ENCODE assay signal across 8 cellular contexts in the genomic region with DNA sequence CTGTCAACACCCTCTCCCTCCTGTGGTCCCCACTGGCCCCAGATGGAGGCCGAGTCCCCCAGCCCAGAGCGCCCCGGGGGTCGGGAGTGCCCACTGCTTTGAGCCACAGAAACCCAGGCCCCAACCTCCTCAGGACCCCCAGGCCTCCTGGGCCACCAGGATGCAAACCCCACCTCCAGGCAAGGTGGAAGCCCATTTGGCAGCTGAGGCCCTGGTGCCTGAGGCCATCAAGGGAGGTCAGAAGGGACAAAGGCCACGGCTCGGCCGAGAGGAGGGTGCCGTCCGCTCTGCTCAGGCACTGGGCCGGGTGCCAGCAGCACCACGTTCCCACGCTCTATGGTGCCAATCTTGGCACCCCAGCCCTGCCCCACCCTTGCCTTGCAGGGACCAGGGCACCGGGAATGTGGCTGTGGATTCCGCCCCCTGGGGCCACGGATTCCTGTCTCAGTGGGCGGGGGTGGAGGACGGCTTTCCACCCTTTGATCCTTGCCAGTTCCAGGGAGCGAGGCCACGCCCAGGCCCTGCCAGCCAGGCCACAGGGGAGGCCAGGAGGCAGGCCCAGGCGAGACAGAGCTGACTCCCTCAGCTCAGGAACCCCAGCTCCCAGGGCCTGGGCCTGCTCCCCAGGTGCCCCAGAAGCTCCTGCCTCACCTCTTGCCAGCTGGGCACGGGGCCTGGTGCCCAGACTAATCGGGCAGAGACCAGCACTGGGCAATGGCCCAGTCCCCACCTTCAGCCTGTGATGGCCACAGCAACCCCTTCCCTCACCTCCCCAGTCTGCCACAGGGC. TPM values are rescaled to one million over a fixed set of nuclear protein-coding genes. Genes with fewer than 3 reads are reported as not detected.
DNase-seq lines count a peak whose midpoint lies in the region; ATAC-seq and TF ChIP-seq lines count a peak whose summit lies in the region.

No MANE protein-coding gene starts in this region.

- TF ChIP-seq CTCF in Peyer's patch (IDR thresholded peaks at IDR 0.05) (no peak), gastroesophageal sphincter (IDR thresholded peaks at IDR 0.05) (no peak)

- H3K4me1 ChIP-seq in Peyer's patch (peaks cover 0 to 61% (median 15%) of the 10 kb centered on the region in 4 donors), gastroesophageal sphincter (peaks cover 0 to 80% (median 37%) of the 10 kb centered on the region in 3 donors)

- ATAC-seq in gastroesophageal sphincter (peak; percentile 38), HG03095 (IDR thresholded peaks at IDR 0.05; ENCODE audit: unreplicated experiment) (no peak), HG03565 (IDR thresholded peaks at IDR 0.05; ENCODE audit: unreplicated experiment) (no peak)

- H3K27me3 ChIP-seq in Peyer's patch (no peaks in the 10 kb centered on the region), gastroesophageal sphincter (no peaks in the 10 kb centered on the region)

- no peaks in the 10 kb centered on the region for H3K36me3 ChIP-seq in Peyer's patch
- H3K36me3 ChIP-seq in gastroesophageal sphincter: no peaks in the 10 kb centered on the region

- H3K4me3 ChIP-seq in Peyer's patch (peak overlapping the region in 2 of 4 donors; percentile 68 to 92), gastroesophageal sphincter (peak overlapping the region in 1 of 2 donors; percentile 87)

- peak; percentile 70 for DNase-seq in EL
- DNase-seq in Peyer's patch: peak in 2 of 3 donors; percentile 93 to 97
- DNase-seq in renal cortical epithelial cell (ENCODE audit: low read depth): peak; percentile 91
- no peak for DNase-seq in hepatic stellate cell (ENCODE audit: low spot score)
- DNase-seq in SKM-1 treated with dmso at 0.1 percent for 144 hours (lab: John Stamatoyannopoulos, UW; ENCODE audit: unreplicated experiment): no peak

- WGBS in gastroesophageal sphincter (ENCODE audit: low coverage in 1 of 2), 2 donors: no CpG with 5 or more reads among the region's 22 CpGs

- no peak for TF ChIP-seq EP300 in gastroesophageal sphincter (IDR thresholded peaks at IDR 0.05)

- TF ChIP-seq POLR2A in Peyer's patch (IDR thresholded peaks at IDR 0.05) (peak; percentile 73 to 88), gastroesophageal sphincter (IDR thresholded peaks at IDR 0.05) (no peak)

- H3K9me3 ChIP-seq in Peyer's patch (no peaks in the 10 kb centered on the region), gastroesophageal sphincter (no peaks in the 10 kb centered on the region)

- H3K27ac ChIP-seq in Peyer's patch: peak overlapping the region; percentile 44 to 100 (median 90)
- peak overlapping the region; percentile 45 to 95 (median 92) for H3K27ac ChIP-seq in gastroesophageal sphincter

RNA-seq across cellular contexts. Expression of a gene that starts 26.3 kb away (rescaled TPM):
- total RNA-seq in Peyer's patch: 10 to 100 TPM in 1 of 4 donors, 1 to 10 TPM in 3; 1.5 to 29.7 (median 4.2) TPM
- 1 to 10 TPM; 1.0 to 3.2 (median 2.1) TPM for total RNA-seq in gastroesophageal sphincter
- total RNA-seq in renal cortical epithelial cell: 0.30 and 2.1 TPM in 2 replicates

Comparison
In these comparisons a context has a peak if more than half of its experiments do, and no peak if none do; other contexts are left out.
1. DNase-seq: peak in EL (single experiment), Peyer's patch (2 of 3) and renal cortical epithelial cell (single experiment); none in hepatic stellate cell (single experiment) and SKM-1 treated with dmso at 0.1 percent for 144 hours (single experiment).
2. POLR2A ChIP-seq: peak in Peyer's patch (2 of 2); none in gastroesophageal sphincter (0 of 2).